10 cellular contexts compared by ENCODE assay signal in genomic region chr1:16677552-16678423, GRCh38. TPM values are rescaled to one million over a fixed set of nuclear protein-coding genes. Genes with fewer than 3 reads are reported as not detected.
A peak's percentile ranks its signal among the peaks of the same experiment; 100 is the strongest.
DNase-seq lines count a peak whose midpoint lies in the region; ATAC-seq and TF ChIP-seq lines count a peak whose summit lies in the region.
"Had no signal": no experiment of that assay in that cellular context is flagged by ENCODE, and none has a peak within 500 bp of the region (broad histone marks: within the 10 kb centered on the region; RNA-seq: fewer than 3 reads in every experiment).

No MANE protein-coding gene starts in this region.

- H3K36me3 ChIP-seq in endodermal cell (ENCODE audit: control insufficient read depth, insufficient read depth, low read length), result no peaks in the 10 kb centered on the region
- no peaks in the 10 kb centered on the region for H3K36me3 ChIP-seq in ovary

- no peaks in the 10 kb centered on the region for H3K4me1 ChIP-seq in endodermal cell (ENCODE audit: control insufficient read depth, insufficient read depth, low read length)
- H3K4me1 ChIP-seq in ovary (ENCODE audit: insufficient read depth), result no peaks in the 10 kb centered on the region
- H3K4me1 ChIP-seq: parathyroid adenoma had no signal

- H3K9ac ChIP-seq in endodermal cell (ENCODE audit: extremely low read depth, low read length, poor library complexity, severe bottlenecking), result no peak overlapping the region
- H3K9ac ChIP-seq: parathyroid adenoma had no signal

- no peak for TF ChIP-seq POLR2A in ovary (IDR thresholded peaks at IDR 0.05)

- no peak overlapping the region for H3K27ac ChIP-seq in endodermal cell (ENCODE audit: low read depth, low read length)
- no peak overlapping the region for H3K27ac ChIP-seq in ovary
- H3K27ac ChIP-seq: parathyroid adenoma had no signal

- intact Hi-C loops in ovary (cut with DNase I), result no loop called here

- H3K27ac Mint-ChIP-seq in endodermal cell, result peak overlapping the region; percentile 2
- H3K27ac Mint-ChIP-seq: T-helper 1 cell treated with Interleukin-12 subunit alpha and Interleukin-12 subunit beta and Interleukin-4 antibody, amounts not matched to agents 30 μg/mL and 1 μg/mL, for 36 hours had no signal

- H3K4me3 Mint-ChIP-seq in endodermal cell, result no peak overlapping the region
- H3K4me3 Mint-ChIP-seq: T-helper 1 cell treated with Interleukin-12 subunit alpha and Interleukin-12 subunit beta and Interleukin-4 antibody, amounts not matched to agents 30 μg/mL and 1 μg/mL, for 36 hours had no signal

- H3K9me3 Mint-ChIP-seq in endodermal cell, result no peaks in the 10 kb centered on the region
- H3K9me3 Mint-ChIP-seq: T-helper 1 cell treated with Interleukin-12 subunit alpha and Interleukin-12 subunit beta and Interleukin-4 antibody, amounts not matched to agents 30 μg/mL and 1 μg/mL, for 36 hours had no signal

- WGBS in endodermal cell (ENCODE audit: insufficient coverage in 1 of 2, insufficient read length in 1 of 2), 2 experiments, result 68 to 86% methylated on average over 19 to 33 of the region's 33 CpGs
- 68 to 87% (median 69%) methylated on average over 33 of the region's 33 CpGs for WGBS in ovary, 3 donors

- ATAC-seq in HG03108 (IDR thresholded peaks at IDR 0.05; ENCODE audit: unreplicated experiment), result no peak
- ATAC-seq in HG02870 (IDR thresholded peaks at IDR 0.05; ENCODE audit: unreplicated experiment), result no peak
- ATAC-seq in HG03280 (IDR thresholded peaks at IDR 0.05; ENCODE audit: unreplicated experiment), result no peak

- peaks cover 2% of the 10 kb centered on the region for H3K27me3 Mint-ChIP-seq in endodermal cell (ENCODE audit: insufficient read depth)

- H3K4me1 Mint-ChIP-seq in endodermal cell, result peaks cover 6% of the 10 kb centered on the region

- DNase-seq in EH (ENCODE audit: low read depth) (peak; percentile 71), HS-5 (ENCODE audit: low read depth) (peak; percentile 39), SW480 (ENCODE audit: low spot score) (peak; percentile 54), endodermal cell (peak; percentile 84), ovary (peak in 3 of 5 donors; percentile 18 to 70 (median 38))

- TF ChIP-seq EP300 in ovary (IDR thresholded peaks at IDR 0.05), result no peak

- no peaks in the 10 kb centered on the region for H3K27me3 ChIP-seq in endodermal cell (ENCODE audit: control insufficient read depth, insufficient read depth, low read length, poor library complexity, severe bottlenecking)
- no peaks in the 10 kb centered on the region for H3K27me3 ChIP-seq in ovary

- H3K4me3 ChIP-seq in endodermal cell (ENCODE audit: low read length), result no peak overlapping the region
- no peak overlapping the region for H3K4me3 ChIP-seq in ovary

- H3K9me3 ChIP-seq in endodermal cell (ENCODE audit: control insufficient read depth, low read length), result no peaks in the 10 kb centered on the region
- no peaks in the 10 kb centered on the region for H3K9me3 ChIP-seq in ovary

- H3K36me3 Mint-ChIP-seq in endodermal cell (ENCODE audit: low read depth), result no peaks in the 10 kb centered on the region

- no peak for TF ChIP-seq CTCF in endodermal cell (conservative IDR thresholded peaks at IDR 0.05)
- no peak for TF ChIP-seq CTCF in ovary (IDR thresholded peaks at IDR 0.05)

RNA-seq across cellular contexts. Expression of gene RNU1-3, which starts 11.0 kb away (rescaled TPM):
- total RNA-seq in endodermal cell, result 1,000 to 10,000 TPM; 2,483 to 3,611 TPM
- polyA plus RNA-seq in endodermal cell (2013, experiment 1 of 2), result 11,872 TPM
- 14,577 TPM for polyA plus RNA-seq in endodermal cell (2013, experiment 2 of 2)
- 1,000 to 10,000 TPM in 5 of 7 donors, under 1 TPM in 2; under 0.01 to 7,521 (median 3,807) TPM for total RNA-seq in ovary
- polyA plus RNA-seq in ovary, result not detected
